ENCODE assay signal across 26 cellular contexts in genomic region chr7:53022893-53023292, GRCh38. TPM values are rescaled to one million over a fixed set of nuclear protein-coding genes. Genes with fewer than 3 reads are reported as not detected.
"Had no signal": no experiment of that assay in that cellular context is flagged by ENCODE, and none has a peak within 500 bp of the region (broad histone marks: within the 10 kb centered on the region; RNA-seq: fewer than 3 reads in every experiment).

No MANE protein-coding gene starts in this region.

- H3K4me3 ChIP-seq: gastrocnemius medialis, lower lobe of right lung, prostate gland, right atrium auricular region, testis, tibial artery, upper lobe of left lung had no signal

- H3K27me3 Mint-ChIP-seq: stimulated activated memory B cell treated with anti-CD40 and anti-IgM and Interleukin-4, amounts not matched to agents 10 μg/mL and 1 μg/mL and 100 μg/mL, for 72 hours had no signal

- H3K79me2 ChIP-seq: parathyroid adenoma had no signal

- H3K36me3 Mint-ChIP-seq: stimulated activated memory B cell treated with anti-CD40 and anti-IgM and Interleukin-4, amounts not matched to agents 10 μg/mL and 1 μg/mL and 100 μg/mL, for 72 hours had no signal

- H3K9ac ChIP-seq: parathyroid adenoma had no signal

- H3K36me3 ChIP-seq: gastrocnemius medialis, lower lobe of right lung, prostate gland, right atrium auricular region, tibial artery, upper lobe of left lung had no signal

- ATAC-seq: esophagus mucosa; gastrocnemius medialis; left ventricle myocardium superior; lower lobe of right lung; natural killer cell; sciatic nerve; stimulated activated memory B cell treated with anti-CD40 and anti-IgM and Interleukin-4, amounts not matched to agents 10 μg/mL and 1 μg/mL and 100 μg/mL, for 72 hours; stimulated activated naive CD8-positive, alpha-beta T cell treated with anti-CD3 and anti-CD28 coated beads, Interleukin-15, Interleukin-2, amounts not matched to agents 100 U/mL and 50 U/mL, for 24 hours had no signal

- H3K27ac ChIP-seq: epithelial cell of prostate, gastrocnemius medialis, lower lobe of right lung, parathyroid adenoma, prostate gland, right atrium auricular region, testis, tibial artery, upper lobe of left lung had no signal

- H2AFZ ChIP-seq: parathyroid adenoma had no signal

- H3K4me3 Mint-ChIP-seq: endodermal cell; natural killer cell; neural crest cell; stimulated activated memory B cell treated with anti-CD40 and anti-IgM and Interleukin-4, amounts not matched to agents 10 μg/mL and 1 μg/mL and 100 μg/mL, for 72 hours had no signal

- H3K27me3 ChIP-seq: gastrocnemius medialis, right atrium auricular region, testis, tibial artery, upper lobe of left lung had no signal

- DNase-seq: effector CD8-positive, alpha-beta T cell; endodermal cell; foreskin fibroblast; gastrocnemius medialis; head of caudate nucleus; left ventricle myocardium superior; lower lobe of right lung; natural killer cell; stimulated activated CD4-positive, alpha-beta T cell treated with anti-CD3 and anti-CD28 coated beads, Interleukin-4, amount 100 ng/mL, for 4 hours; stimulated activated naive CD8-positive, alpha-beta T cell treated with anti-CD3 and anti-CD28 coated beads, Interleukin-15, Interleukin-2, amounts not matched to agents 100 U/mL and 50 U/mL, for 24 hours; substantia nigra; testis; tibial artery; upper lobe of left lung had no signal

- H3K27ac Mint-ChIP-seq: endodermal cell; natural killer cell; stimulated activated memory B cell treated with anti-CD40 and anti-IgM and Interleukin-4, amounts not matched to agents 10 μg/mL and 1 μg/mL and 100 μg/mL, for 72 hours had no signal

- H3K4me1 Mint-ChIP-seq: endodermal cell; natural killer cell; neural crest cell; stimulated activated memory B cell treated with anti-CD40 and anti-IgM and Interleukin-4, amounts not matched to agents 10 μg/mL and 1 μg/mL and 100 μg/mL, for 72 hours had no signal

- H3K4me1 ChIP-seq: gastrocnemius medialis, lower lobe of right lung, parathyroid adenoma, prostate gland, right atrium auricular region, testis, tibial artery, upper lobe of left lung had no signal

- H3K9me3 ChIP-seq: gastrocnemius medialis, lower lobe of right lung, prostate gland, right atrium auricular region, testis, tibial artery, upper lobe of left lung had no signal

- H3K9me3 Mint-ChIP-seq: neural crest cell; stimulated activated memory B cell treated with anti-CD40 and anti-IgM and Interleukin-4, amounts not matched to agents 10 μg/mL and 1 μg/mL and 100 μg/mL, for 72 hours had no signal

RNA-seq across cellular contexts. Expression of gene POM121L12, which starts 12.5 kb away (rescaled TPM):
- total RNA-seq: endodermal cell, esophagus mucosa, gastrocnemius medialis, glomerular endothelial cell, left ventricle myocardium superior, lower lobe of right lung, mononuclear cell, natural killer cell, neural crest cell, osteoblast, right atrium auricular region, sciatic nerve, upper lobe of left lung had no signal
- polyA plus RNA-seq: keratinocyte had no signal
